Comparison of ENCODE assay signal across 1 cellular context in the genomic region with DNA sequence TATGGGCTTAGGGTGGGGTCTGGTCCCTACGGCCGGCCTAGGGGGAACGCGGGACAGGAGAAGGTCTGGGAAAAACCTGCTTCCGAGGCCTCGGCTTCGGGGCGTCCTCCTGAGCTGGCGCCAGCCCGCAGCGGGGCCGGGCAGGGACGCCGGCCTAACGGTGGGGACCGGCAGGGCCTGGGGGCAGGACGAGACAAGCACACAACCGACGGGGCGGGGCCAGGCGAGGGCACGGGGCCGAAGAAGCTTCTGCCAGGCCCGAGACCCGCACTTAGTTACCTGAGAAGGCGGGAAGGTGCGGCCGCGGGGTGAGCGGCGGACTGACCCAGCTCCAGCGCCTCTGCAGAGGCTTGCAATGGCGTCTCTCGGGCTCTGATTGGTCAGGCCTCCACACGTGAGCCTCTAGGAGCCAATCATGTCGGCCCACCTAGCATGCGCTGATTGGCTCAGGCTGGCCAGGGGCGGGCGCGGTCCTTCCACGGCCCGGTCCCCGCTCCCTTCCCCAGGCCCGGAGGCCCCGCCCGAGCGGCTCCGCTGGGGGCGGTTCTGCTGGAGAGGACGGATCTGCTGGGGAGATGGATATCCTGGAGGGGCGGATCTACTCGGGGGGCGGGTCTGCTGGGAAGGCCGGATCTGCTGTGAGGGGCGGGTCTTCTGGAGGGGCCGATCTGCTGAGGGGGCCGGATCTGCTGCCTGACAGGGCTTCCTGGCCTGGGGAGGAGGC.
TF ChIP-seq lines count a peak whose summit lies in the region.

No MANE protein-coding gene starts in this region.

TF ChIP-seq in HepG2, 621 proteins besides CTCF, POLR2A, EP300 and RAD21 (continues in another document):
- TF ChIP-seq FOXA1 (IDR thresholded peaks at IDR 0.05) = no peak
- TF ChIP-seq FOXA1 (CRISPR knock-in tag; IDR thresholded peaks at IDR 0.05) = no peak
- TF ChIP-seq HNRNPK (IDR thresholded peaks at IDR 0.05; ENCODE audit: low read depth, low read length, poor library complexity, severe bottlenecking) = no peak
- no peak for TF ChIP-seq MAFG (CRISPR knock-in tag; IDR thresholded peaks at IDR 0.05)
- no peak for TF ChIP-seq ZFP37 (CRISPR knock-in tag; IDR thresholded peaks at IDR 0.05; ENCODE audit: borderline replicate concordance)
- TF ChIP-seq, protein P1, sequence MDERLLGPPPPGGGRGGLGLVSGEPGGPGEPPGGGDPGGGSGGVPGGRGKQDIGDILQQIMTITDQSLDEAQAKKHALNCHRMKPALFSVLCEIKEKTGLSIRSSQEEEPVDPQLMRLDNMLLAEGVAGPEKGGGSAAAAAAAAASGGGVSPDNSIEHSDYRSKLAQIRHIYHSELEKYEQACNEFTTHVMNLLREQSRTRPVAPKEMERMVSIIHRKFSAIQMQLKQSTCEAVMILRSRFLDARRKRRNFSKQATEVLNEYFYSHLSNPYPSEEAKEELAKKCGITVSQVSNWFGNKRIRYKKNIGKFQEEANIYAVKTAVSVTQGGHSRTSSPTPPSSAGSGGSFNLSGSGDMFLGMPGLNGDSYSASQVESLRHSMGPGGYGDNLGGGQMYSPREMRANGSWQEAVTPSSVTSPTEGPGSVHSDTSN (CRISPR knock-in tag; IDR thresholded peaks at IDR 0.05) = no peak
- no peak for TF ChIP-seq CEBPB (IDR thresholded peaks at IDR 0.05; ENCODE audit: borderline replicate concordance, low read depth, low read length)
- TF ChIP-seq, protein P2, sequence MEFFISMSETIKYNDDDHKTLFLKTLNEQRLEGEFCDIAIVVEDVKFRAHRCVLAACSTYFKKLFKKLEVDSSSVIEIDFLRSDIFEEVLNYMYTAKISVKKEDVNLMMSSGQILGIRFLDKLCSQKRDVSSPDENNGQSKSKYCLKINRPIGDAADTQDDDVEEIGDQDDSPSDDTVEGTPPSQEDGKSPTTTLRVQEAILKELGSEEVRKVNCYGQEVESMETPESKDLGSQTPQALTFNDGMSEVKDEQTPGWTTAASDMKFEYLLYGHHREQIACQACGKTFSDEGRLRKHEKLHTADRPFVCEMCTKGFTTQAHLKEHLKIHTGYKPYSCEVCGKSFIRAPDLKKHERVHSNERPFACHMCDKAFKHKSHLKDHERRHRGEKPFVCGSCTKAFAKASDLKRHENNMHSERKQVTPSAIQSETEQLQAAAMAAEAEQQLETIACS (CRISPR knock-in tag; IDR thresholded peaks at IDR 0.05) = peak; percentile 14; the same call in 1 of the 2 replicates
- no peak for TF ChIP-seq U2AF2 (IDR thresholded peaks at IDR 0.05; ENCODE audit: low read depth, low read length)
- no peak for TF ChIP-seq ZKSCAN1 (IDR thresholded peaks at IDR 0.05; ENCODE audit: low read length)
- TF ChIP-seq, protein P3, sequence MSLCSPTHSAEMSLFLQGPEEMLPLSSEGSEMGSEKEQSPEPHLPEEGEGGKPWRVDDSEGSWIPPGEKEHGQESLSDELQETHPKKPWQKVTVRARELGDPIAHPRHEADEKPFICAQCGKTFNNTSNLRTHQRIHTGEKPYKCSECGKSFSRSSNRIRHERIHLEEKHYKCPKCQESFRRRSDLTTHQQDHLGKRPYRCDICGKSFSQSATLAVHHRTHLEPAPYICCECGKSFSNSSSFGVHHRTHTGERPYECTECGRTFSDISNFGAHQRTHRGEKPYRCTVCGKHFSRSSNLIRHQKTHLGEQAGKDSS (CRISPR knock-in tag; IDR thresholded peaks at IDR 0.05; ENCODE audit: borderline replicate concordance, low read depth) = no peak
- TF ChIP-seq ZNF263 (CRISPR knock-in tag; IDR thresholded peaks at IDR 0.05) = no peak
- peak; percentile 49; the same call in 1 of the 2 replicates for TF ChIP-seq PITX1 (CRISPR knock-in tag; IDR thresholded peaks at IDR 0.05)
- TF ChIP-seq, protein P4, sequence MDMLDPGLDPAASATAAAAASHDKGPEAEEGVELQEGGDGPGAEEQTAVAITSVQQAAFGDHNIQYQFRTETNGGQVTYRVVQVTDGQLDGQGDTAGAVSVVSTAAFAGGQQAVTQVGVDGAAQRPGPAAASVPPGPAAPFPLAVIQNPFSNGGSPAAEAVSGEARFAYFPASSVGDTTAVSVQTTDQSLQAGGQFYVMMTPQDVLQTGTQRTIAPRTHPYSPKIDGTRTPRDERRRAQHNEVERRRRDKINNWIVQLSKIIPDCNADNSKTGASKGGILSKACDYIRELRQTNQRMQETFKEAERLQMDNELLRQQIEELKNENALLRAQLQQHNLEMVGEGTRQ (IDR thresholded peaks at IDR 0.05; ENCODE audit: low read depth, low read length) = peak; percentile 99
- TF ChIP-seq, protein P4 (CRISPR knock-in tag; IDR thresholded peaks at IDR 0.05; ENCODE audit: borderline replicate concordance) = peak; percentile 100; the same call in 1 of the 2 replicates
- TF ChIP-seq MTA1 (CRISPR knock-in tag; IDR thresholded peaks at IDR 0.05; ENCODE audit: borderline replicate concordance) = no peak
- TF ChIP-seq, protein P5, sequence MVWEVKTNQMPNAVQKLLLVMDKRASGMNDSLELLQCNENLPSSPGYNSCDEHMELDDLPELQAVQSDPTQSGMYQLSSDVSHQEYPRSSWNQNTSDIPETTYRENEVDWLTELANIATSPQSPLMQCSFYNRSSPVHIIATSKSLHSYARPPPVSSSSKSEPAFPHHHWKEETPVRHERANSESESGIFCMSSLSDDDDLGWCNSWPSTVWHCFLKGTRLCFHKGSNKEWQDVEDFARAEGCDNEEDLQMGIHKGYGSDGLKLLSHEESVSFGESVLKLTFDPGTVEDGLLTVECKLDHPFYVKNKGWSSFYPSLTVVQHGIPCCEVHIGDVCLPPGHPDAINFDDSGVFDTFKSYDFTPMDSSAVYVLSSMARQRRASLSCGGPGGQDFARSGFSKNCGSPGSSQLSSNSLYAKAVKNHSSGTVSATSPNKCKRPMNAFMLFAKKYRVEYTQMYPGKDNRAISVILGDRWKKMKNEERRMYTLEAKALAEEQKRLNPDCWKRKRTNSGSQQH (CRISPR knock-in tag; IDR thresholded peaks at IDR 0.05; ENCODE audit: low read depth) = 0 out of 2 replicates have a peak, but pooled peaks have one; percentile 34
- TF ChIP-seq ZNF878 (CRISPR knock-in tag; IDR thresholded peaks at IDR 0.05) = no peak
- peak; percentile 58; the same call in 1 of the 2 replicates for TF ChIP-seq TMF1 (CRISPR knock-in tag; IDR thresholded peaks at IDR 0.05; ENCODE audit: low read depth)
- TF ChIP-seq, protein P6, sequence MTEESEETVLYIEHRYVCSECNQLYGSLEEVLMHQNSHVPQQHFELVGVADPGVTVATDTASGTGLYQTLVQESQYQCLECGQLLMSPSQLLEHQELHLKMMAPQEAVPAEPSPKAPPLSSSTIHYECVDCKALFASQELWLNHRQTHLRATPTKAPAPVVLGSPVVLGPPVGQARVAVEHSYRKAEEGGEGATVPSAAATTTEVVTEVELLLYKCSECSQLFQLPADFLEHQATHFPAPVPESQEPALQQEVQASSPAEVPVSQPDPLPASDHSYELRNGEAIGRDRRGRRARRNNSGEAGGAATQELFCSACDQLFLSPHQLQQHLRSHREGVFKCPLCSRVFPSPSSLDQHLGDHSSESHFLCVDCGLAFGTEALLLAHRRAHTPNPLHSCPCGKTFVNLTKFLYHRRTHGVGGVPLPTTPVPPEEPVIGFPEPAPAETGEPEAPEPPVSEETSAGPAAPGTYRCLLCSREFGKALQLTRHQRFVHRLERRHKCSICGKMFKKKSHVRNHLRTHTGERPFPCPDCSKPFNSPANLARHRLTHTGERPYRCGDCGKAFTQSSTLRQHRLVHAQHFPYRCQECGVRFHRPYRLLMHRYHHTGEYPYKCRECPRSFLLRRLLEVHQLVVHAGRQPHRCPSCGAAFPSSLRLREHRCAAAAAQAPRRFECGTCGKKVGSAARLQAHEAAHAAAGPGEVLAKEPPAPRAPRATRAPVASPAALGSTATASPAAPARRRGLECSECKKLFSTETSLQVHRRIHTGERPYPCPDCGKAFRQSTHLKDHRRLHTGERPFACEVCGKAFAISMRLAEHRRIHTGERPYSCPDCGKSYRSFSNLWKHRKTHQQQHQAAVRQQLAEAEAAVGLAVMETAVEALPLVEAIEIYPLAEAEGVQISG (CRISPR knock-in tag; IDR thresholded peaks at IDR 0.05) = no peak; the same call in 1 of the 2 replicates
- TF ChIP-seq SAP130 (CRISPR knock-in tag; IDR thresholded peaks at IDR 0.05; ENCODE audit: low read depth) = peak; percentile 41; the same call in 1 of the 2 replicates
- TF ChIP-seq GATAD1 (CRISPR knock-in tag; IDR thresholded peaks at IDR 0.05) = peak; percentile 72
- TF ChIP-seq, protein P7, sequence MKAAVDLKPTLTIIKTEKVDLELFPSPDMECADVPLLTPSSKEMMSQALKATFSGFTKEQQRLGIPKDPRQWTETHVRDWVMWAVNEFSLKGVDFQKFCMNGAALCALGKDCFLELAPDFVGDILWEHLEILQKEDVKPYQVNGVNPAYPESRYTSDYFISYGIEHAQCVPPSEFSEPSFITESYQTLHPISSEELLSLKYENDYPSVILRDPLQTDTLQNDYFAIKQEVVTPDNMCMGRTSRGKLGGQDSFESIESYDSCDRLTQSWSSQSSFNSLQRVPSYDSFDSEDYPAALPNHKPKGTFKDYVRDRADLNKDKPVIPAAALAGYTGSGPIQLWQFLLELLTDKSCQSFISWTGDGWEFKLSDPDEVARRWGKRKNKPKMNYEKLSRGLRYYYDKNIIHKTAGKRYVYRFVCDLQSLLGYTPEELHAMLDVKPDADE (CRISPR knock-in tag; IDR thresholded peaks at IDR 0.05) = no peak
- TF ChIP-seq, protein P8, sequence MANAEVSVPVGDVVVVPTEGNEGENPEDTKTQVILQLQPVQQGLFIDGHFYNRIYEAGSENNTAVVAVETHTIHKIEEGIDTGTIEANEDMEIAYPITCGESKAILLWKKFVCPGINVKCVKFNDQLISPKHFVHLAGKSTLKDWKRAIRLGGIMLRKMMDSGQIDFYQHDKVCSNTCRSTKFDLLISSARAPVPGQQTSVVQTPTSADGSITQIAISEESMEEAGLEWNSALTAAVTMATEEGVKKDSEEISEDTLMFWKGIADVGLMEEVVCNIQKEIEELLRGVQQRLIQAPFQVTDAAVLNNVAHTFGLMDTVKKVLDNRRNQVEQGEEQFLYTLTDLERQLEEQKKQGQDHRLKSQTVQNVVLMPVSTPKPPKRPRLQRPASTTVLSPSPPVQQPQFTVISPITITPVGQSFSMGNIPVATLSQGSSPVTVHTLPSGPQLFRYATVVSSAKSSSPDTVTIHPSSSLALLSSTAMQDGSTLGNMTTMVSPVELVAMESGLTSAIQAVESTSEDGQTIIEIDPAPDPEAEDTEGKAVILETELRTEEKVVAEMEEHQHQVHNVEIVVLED (CRISPR knock-in tag; IDR thresholded peaks at IDR 0.05; ENCODE audit: borderline replicate concordance) = peak; percentile 62; the same call in 1 of the 2 replicates
- no peak for TF ChIP-seq MIER2 (CRISPR knock-in tag; IDR thresholded peaks at IDR 0.05)
- no peak for TF ChIP-seq ZNF660 (CRISPR knock-in tag; IDR thresholded peaks at IDR 0.05; ENCODE audit: borderline replicate concordance, low read depth)
- TF ChIP-seq, protein P9, sequence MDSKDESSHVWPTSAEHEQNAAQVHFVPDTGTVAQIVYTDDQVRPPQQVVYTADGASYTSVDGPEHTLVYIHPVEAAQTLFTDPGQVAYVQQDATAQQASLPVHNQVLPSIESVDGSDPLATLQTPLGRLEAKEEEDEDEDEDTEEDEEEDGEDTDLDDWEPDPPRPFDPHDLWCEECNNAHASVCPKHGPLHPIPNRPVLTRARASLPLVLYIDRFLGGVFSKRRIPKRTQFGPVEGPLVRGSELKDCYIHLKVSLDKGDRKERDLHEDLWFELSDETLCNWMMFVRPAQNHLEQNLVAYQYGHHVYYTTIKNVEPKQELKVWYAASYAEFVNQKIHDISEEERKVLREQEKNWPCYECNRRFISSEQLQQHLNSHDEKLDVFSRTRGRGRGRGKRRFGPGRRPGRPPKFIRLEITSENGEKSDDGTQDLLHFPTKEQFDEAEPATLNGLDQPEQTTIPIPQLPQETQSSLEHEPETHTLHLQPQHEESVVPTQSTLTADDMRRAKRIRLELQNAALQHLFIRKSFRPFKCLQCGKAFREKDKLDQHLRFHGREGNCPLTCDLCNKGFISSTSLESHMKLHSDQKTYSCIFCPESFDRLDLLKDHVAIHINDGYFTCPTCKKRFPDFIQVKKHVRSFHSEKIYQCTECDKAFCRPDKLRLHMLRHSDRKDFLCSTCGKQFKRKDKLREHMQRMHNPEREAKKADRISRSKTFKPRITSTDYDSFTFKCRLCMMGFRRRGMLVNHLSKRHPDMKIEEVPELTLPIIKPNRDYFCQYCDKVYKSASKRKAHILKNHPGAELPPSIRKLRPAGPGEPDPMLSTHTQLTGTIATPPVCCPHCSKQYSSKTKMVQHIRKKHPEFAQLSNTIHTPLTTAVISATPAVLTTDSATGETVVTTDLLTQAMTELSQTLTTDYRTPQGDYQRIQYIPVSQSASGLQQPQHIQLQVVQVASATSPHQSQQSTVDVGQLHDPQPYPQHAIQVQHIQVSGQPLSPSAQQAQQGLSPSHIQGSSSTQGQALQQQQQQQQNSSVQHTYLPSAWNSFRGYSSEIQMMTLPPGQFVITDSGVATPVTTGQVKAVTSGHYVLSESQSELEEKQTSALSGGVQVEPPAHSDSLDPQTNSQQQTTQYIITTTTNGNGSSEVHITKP (CRISPR knock-in tag; IDR thresholded peaks at IDR 0.05; ENCODE audit: low read depth) = no peak
- TF ChIP-seq, protein P10, sequence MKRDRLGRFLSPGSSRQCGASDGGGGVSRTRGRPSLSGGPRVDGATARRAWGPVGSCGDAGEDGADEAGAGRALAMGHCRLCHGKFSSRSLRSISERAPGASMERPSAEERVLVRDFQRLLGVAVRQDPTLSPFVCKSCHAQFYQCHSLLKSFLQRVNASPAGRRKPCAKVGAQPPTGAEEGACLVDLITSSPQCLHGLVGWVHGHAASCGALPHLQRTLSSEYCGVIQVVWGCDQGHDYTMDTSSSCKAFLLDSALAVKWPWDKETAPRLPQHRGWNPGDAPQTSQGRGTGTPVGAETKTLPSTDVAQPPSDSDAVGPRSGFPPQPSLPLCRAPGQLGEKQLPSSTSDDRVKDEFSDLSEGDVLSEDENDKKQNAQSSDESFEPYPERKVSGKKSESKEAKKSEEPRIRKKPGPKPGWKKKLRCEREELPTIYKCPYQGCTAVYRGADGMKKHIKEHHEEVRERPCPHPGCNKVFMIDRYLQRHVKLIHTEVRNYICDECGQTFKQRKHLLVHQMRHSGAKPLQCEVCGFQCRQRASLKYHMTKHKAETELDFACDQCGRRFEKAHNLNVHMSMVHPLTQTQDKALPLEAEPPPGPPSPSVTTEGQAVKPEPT (CRISPR knock-in tag; IDR thresholded peaks at IDR 0.05; ENCODE audit: low read depth) = no peak
